ENCODE assay signal across 10 cellular contexts in genomic region chr12:13024151-13024946, GRCh38. TPM values are rescaled to one million over a fixed set of nuclear protein-coding genes. Genes with fewer than 3 reads are reported as not detected.
DNase-seq lines count a peak whose midpoint lies in the region; ATAC-seq, FAIRE-seq and TF ChIP-seq lines count a peak whose summit lies in the region.
"Had no signal": no experiment of that assay in that cellular context is flagged by ENCODE, and none has a peak within 500 bp of the region (broad histone marks: within the 10 kb centered on the region; RNA-seq: fewer than 3 reads in every experiment).

No MANE protein-coding gene starts in this region.

- no peak for FAIRE-seq in HepG2 (lab: Jason Lieb, UNC)

- intact Hi-C loops in HepG2 (cut with micrococcal nuclease; ENCODE audit: unreplicated experiment), result loop anchor here (1.0 kb wide), 2 partner anchors 184 to 188 kb away; no protein-coding TSS in a partner anchor

- no peak for TF ChIP-seq EP300 in HepG2 (IDR thresholded peaks at IDR 0.05; ENCODE audit: low read depth in 2 of 2, low read length in 2 of 2)
- TF ChIP-seq EP300 in HepG2 (CRISPR knock-in tag; IDR thresholded peaks at IDR 0.05; ENCODE audit: borderline replicate concordance), result no peak

- no peak overlapping the region for H3K27ac ChIP-seq in HepG2 (ENCODE audit: extremely low read length, insufficient read depth, low read length)

- no peaks in the 10 kb centered on the region for H3K4me1 ChIP-seq in BE2C
- H3K4me1 ChIP-seq in HepG2 (ENCODE audit: insufficient read depth, low read length), result no peaks in the 10 kb centered on the region

- peak; percentile 50 for TF ChIP-seq CTCF in BE2C (IDR thresholded peaks at IDR 0.05; ENCODE audit: low read depth, low read length)
- peak; percentile 56 for TF ChIP-seq CTCF in astrocyte of the cerebellum (IDR thresholded peaks at IDR 0.05; ENCODE audit: low read depth, low read length, missing control alignments)
- peak; percentile 48 for TF ChIP-seq CTCF in HepG2 (CRISPR knock-in tag; IDR thresholded peaks at IDR 0.05)

- no peak overlapping the region for H3K4me2 ChIP-seq in HepG2 (ENCODE audit: low read depth, low read length)

- no peak overlapping the region for H3K9ac ChIP-seq in HepG2 (ENCODE audit: insufficient read depth, low read depth, low read length)

- peak; percentile 58; the same call in 1 of the 3 replicates for ATAC-seq in HepG2
- no peak for ATAC-seq in GM18867 (IDR thresholded peaks at IDR 0.05; ENCODE audit: unreplicated experiment)
- ATAC-seq: activated CD4-positive, CD25-positive, alpha-beta regulatory T cell treated with anti-CD3 and anti-CD28 coated beads, Interleukin-2, amount 50 U/mL, for 24 hours had no signal

- H2AFZ ChIP-seq in HepG2 (ENCODE audit: low read length), result no peak overlapping the region

- no peaks in the 10 kb centered on the region for H3K79me2 ChIP-seq in HepG2 (ENCODE audit: insufficient read depth, low read length)

- TF ChIP-seq RAD21 in HepG2 (CRISPR knock-in tag; IDR thresholded peaks at IDR 0.05), result no peak

- CTCF ChIA-PET in HepG2 (lab: Yijun Ruan, JAX; ENCODE audit: low intra/inter-chr PET ratio, low total read pairs), result interaction anchor here (1.2 kb wide), 1 partner anchor 188 kb away, joined by 3 read pairs; no protein-coding TSS in a partner anchor

- in situ Hi-C loops in astrocyte of the cerebellum (cut with HindIII; ENCODE audit: low sequenced_read_pairs), result no loop called here
- in situ Hi-C loops in HepG2 (cut with HindIII; ENCODE audit: extremely low pct_ligation_motif_present, low pct_unique_long_range_greater_than_20kb), result no loop called here

- BruUV-seq in HepG2 (replicated peaks; lab: Mats Ljungman, UMichigan), result no TSS peak

- H3K9me3 ChIP-seq in BE2C, result no peaks in the 10 kb centered on the region
- H3K9me3 ChIP-seq in HepG2 (ENCODE audit: low read length), result no peaks in the 10 kb centered on the region

- H3K27me3 ChIP-seq in BE2C (peaks cover 23% of the 10 kb centered on the region), HepG2 (ENCODE audit: control insufficient read depth in 1 of 2, insufficient read depth in 2 of 2, low read length in 2 of 2) (no peaks in the 10 kb centered on the region)

- TF ChIP-seq POLR2A in HepG2 (IDR thresholded peaks at IDR 0.05; ENCODE audit: insufficient read depth in 1 of 2, low read depth in 2 of 2, low read length in 2 of 2), result no peak
- no peak for TF ChIP-seq POLR2A in erythroblast (IDR thresholded peaks at IDR 0.05; ENCODE audit: low read length)

- POLR2A ChIA-PET in HepG2 (lab: Yijun Ruan, JAX), result no interaction called here

- 53% methylated on average over 7 of the region's 7 CpGs for WGBS in HepG2 (ENCODE audit: low lambda C conversion rate)

- H3K36me3 ChIP-seq in BE2C, result no peaks in the 10 kb centered on the region
- no peaks in the 10 kb centered on the region for H3K36me3 ChIP-seq in HepG2 (replicated peaks in 1 of 2; ENCODE audit: control insufficient read depth in 1 of 2, insufficient read depth in 2 of 2, low read length in 2 of 2)

- H3K4me3 ChIP-seq in BE2C (ENCODE audit: low read depth, low read length) (no peak overlapping the region), astrocyte of the cerebellum (ENCODE audit: low read depth, low read length) (no peak overlapping the region), HepG2 (replicated peaks in 1 of 3; ENCODE audit: insufficient read depth in 1 of 3, low read depth in 2 of 3, low read length in 3 of 3) (no peak overlapping the region)
- H3K4me3 ChIP-seq: skin epidermis had no signal

- no peaks in the 10 kb centered on the region for H4K20me1 ChIP-seq in HepG2 (ENCODE audit: insufficient read depth, low read length)

- peak; percentile 14 for DNase-seq in BE2C
- DNase-seq in HT-29 (ENCODE audit: low spot score), result peak; percentile 57
- DNase-seq in astrocyte of the cerebellum (ENCODE audit: low read depth), result no peak
- DNase-seq in HepG2 (ENCODE audit: low spot score), result peak; percentile 11
- DNase-seq in erythroblast (lab: John Stamatoyannopoulos, UW), result no peak
- DNase-seq in NCI-H2107 treated with DMSO at 0.1 percent for 48 hours (lab: John Stamatoyannopoulos, UW; ENCODE audit: unreplicated experiment), result no peak
- DNase-seq in midbrain (lab: John Stamatoyannopoulos, UW), result no peak

TF ChIP-seq in HepG2, 621 proteins besides CTCF, POLR2A, EP300 and RAD21:
- TF ChIP-seq ZNF652 (CRISPR knock-in tag; IDR thresholded peaks at IDR 0.05; ENCODE audit: borderline replicate concordance, low read depth) (no peak), SMC3 (IDR thresholded peaks at IDR 0.05; ENCODE audit: low read length) (peak; percentile 7; the same call in 1 of the 2 replicates), ZBTB42 (CRISPR knock-in tag; IDR thresholded peaks at IDR 0.05) (no peak), ZNF136 (CRISPR knock-in tag; IDR thresholded peaks at IDR 0.05; ENCODE audit: low read depth) (no peak), KLF11 (CRISPR knock-in tag; IDR thresholded peaks at IDR 0.05) (no peak), STAG1 (CRISPR knock-in tag; IDR thresholded peaks at IDR 0.05) (peak; percentile 54)
TF ChIP-seq in HepG2: peak in this region for 2.

RNA-seq across cellular contexts. Expression of gene FAM234B, which starts 19.8 kb away (rescaled TPM):
- polyA plus RNA-seq in BE2C (2012; ENCODE audit: insufficient read depth, insufficient read length, low read depth), result 4.2 TPM
- 0.26 and 0.76 TPM in 2 replicates for total RNA-seq in HT-29 (2014; rRNA removed; shearing (Covaris generic))
- 4.2 and 7.8 TPM in 2 replicates for total RNA-seq in HepG2 (2016; rRNA removed; fragmentation: Illumina TruSeq; extraction: Trizol)
- 0.81 and 1.1 TPM in 2 replicates for total RNA-seq in HepG2 (2016; cell fraction: cytosol; rRNA removed; fragmentation: Illumina TruSeq; extraction: Trizol; ENCODE audit: low read depth)
- 4.7 and 7.7 TPM in 2 replicates for total RNA-seq in HepG2 (2016; cell fraction: insoluble cytoplasmic fraction; rRNA removed; fragmentation: Illumina TruSeq; extraction: Trizol)
- 2.1 and 2.3 TPM in 2 replicates for total RNA-seq in HepG2 (2016; cell fraction: membrane; rRNA removed; fragmentation: Illumina TruSeq; extraction: Trizol)
- 7.5 and 9.0 TPM in 2 replicates for total RNA-seq in HepG2 (2016; cell fraction: nucleus; rRNA removed; fragmentation: Illumina TruSeq; extraction: Trizol)
- 10.3 and 13.8 TPM in 2 replicates for polyA plus RNA-seq in HepG2 (2011; rRNA removed)
- 8.2 and 8.5 TPM in 2 replicates for polyA plus RNA-seq in HepG2 (2011; cell fraction: cytosol; rRNA removed)
- polyA plus RNA-seq in HepG2 (2011; cell fraction: nucleus; rRNA removed), result 5.0 and 5.6 TPM in 2 replicates
- polyA plus RNA-seq in HepG2 (2012), result 6.4 and 6.6 TPM in 2 replicates
- 0.17 and 0.25 TPM in 2 replicates for polyA plus RNA-seq in HepG2 (2016; cell fraction: cytosol; fragmentation: Illumina TruSeq; extraction: Trizol; ENCODE audit: low read depth)
- 1.9 and 2.1 TPM in 2 replicates for polyA plus RNA-seq in HepG2 (2016; cell fraction: insoluble cytoplasmic fraction; fragmentation: Illumina TruSeq; extraction: Trizol; ENCODE audit: low read depth)
- 0.42 and 0.52 TPM in 2 replicates for polyA plus RNA-seq in HepG2 (2016; cell fraction: membrane; fragmentation: Illumina TruSeq; extraction: Trizol; ENCODE audit: low read depth)
- 5.1 and 6.7 TPM in 2 replicates for polyA plus RNA-seq in HepG2 (2016; cell fraction: nucleus; fragmentation: Illumina TruSeq; extraction: Trizol; ENCODE audit: insufficient read depth, low read depth)
- 17.2 and 40.0 TPM in 2 replicates for polyA minus RNA-seq in HepG2 (2011; rRNA and poly(A)+ RNA removed; ENCODE audit: low replicate concordance)
- polyA minus RNA-seq in HepG2 (2011; cell fraction: cytosol; rRNA and poly(A)+ RNA removed), result 14.2 and 15.6 TPM in 2 replicates
- 15.6 and 20.3 TPM in 2 replicates for polyA minus RNA-seq in HepG2 (2011; cell fraction: nucleus; rRNA and poly(A)+ RNA removed)

RNA-seq across cellular contexts. Expression of gene HEBP1, which starts 24.3 kb away (rescaled TPM):
- 1.4 TPM for polyA plus RNA-seq in BE2C (2012; ENCODE audit: insufficient read depth, insufficient read length, low read depth)
- 0.46 and 1.0 TPM in 2 replicates for total RNA-seq in HT-29 (2014; rRNA removed; shearing (Covaris generic))
- total RNA-seq in HepG2 (2016; rRNA removed; fragmentation: Illumina TruSeq; extraction: Trizol), result 7.8 and 19.0 TPM in 2 replicates
- total RNA-seq in HepG2 (2016; cell fraction: cytosol; rRNA removed; fragmentation: Illumina TruSeq; extraction: Trizol; ENCODE audit: low read depth), result 2.1 and 2.4 TPM in 2 replicates
- 6.6 and 16.8 TPM in 2 replicates for total RNA-seq in HepG2 (2016; cell fraction: insoluble cytoplasmic fraction; rRNA removed; fragmentation: Illumina TruSeq; extraction: Trizol)
- 9.1 and 9.3 TPM in 2 replicates for total RNA-seq in HepG2 (2016; cell fraction: membrane; rRNA removed; fragmentation: Illumina TruSeq; extraction: Trizol)
- total RNA-seq in HepG2 (2016; cell fraction: nucleus; rRNA removed; fragmentation: Illumina TruSeq; extraction: Trizol), result 10.8 and 15.9 TPM in 2 replicates
- 9.4 and 11.0 TPM in 2 replicates for polyA plus RNA-seq in HepG2 (2011; rRNA removed)
- 10.9 and 12.3 TPM in 2 replicates for polyA plus RNA-seq in HepG2 (2011; cell fraction: cytosol; rRNA removed)
- 5.4 and 6.6 TPM in 2 replicates for polyA plus RNA-seq in HepG2 (2011; cell fraction: nucleus; rRNA removed)
- 27.4 and 34.8 TPM in 2 replicates for polyA plus RNA-seq in HepG2 (2012)
- polyA plus RNA-seq in HepG2 (2016; cell fraction: cytosol; fragmentation: Illumina TruSeq; extraction: Trizol; ENCODE audit: low read depth), result 14.7 and 15.9 TPM in 2 replicates
- polyA plus RNA-seq in HepG2 (2016; cell fraction: insoluble cytoplasmic fraction; fragmentation: Illumina TruSeq; extraction: Trizol; ENCODE audit: low read depth), result 48.5 and 53.2 TPM in 2 replicates
- 23.9 TPM in 2 replicates for polyA plus RNA-seq in HepG2 (2016; cell fraction: membrane; fragmentation: Illumina TruSeq; extraction: Trizol; ENCODE audit: low read depth)
- polyA plus RNA-seq in HepG2 (2016; cell fraction: nucleus; fragmentation: Illumina TruSeq; extraction: Trizol; ENCODE audit: insufficient read depth, low read depth), result 33.3 and 37.3 TPM in 2 replicates
- polyA minus RNA-seq in HepG2 (2011; rRNA and poly(A)+ RNA removed; ENCODE audit: low replicate concordance), result 10.4 and 24.7 TPM in 2 replicates
- 12.1 and 17.4 TPM in 2 replicates for polyA minus RNA-seq in HepG2 (2011; cell fraction: cytosol; rRNA and poly(A)+ RNA removed)
- 6.2 and 7.6 TPM in 2 replicates for polyA minus RNA-seq in HepG2 (2011; cell fraction: nucleus; rRNA and poly(A)+ RNA removed)

Comparison
In these comparisons a context has a peak if more than half of its experiments do, and no peak if none do; other contexts are left out.
1. DNase-seq: peak in BE2C (single experiment), HT-29 (single experiment) and HepG2 (single experiment); none in astrocyte of the cerebellum (single experiment), erythroblast (0 of 2), NCI-H2107 treated with DMSO at 0.1 percent for 48 hours (single experiment) and midbrain (single experiment).
2. Peak in every context shown above with its lines, with median percentiles within 50 percentile points of each other: CTCF ChIP-seq.